25 cellular contexts compared by ENCODE assay signal in the genomic region with DNA sequence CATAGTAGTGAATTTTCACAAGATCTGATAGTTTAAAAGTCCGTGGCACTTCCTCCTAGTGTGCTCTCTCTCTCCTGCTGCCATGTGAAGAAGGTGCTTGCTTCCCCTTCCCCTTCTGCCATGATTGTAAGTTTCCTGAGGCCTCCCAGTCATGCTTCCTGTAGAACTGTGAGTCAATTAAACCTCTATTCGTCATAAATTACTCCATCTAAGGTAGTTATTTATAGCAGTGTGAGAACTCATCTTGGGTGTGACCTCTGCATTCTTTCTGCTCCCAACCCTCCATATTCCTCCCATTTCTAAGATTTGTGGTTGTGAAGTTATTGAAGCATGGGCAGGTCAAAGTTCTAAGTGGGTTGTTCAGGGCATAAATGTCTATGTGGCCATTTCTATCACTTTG.
"Had no signal": no experiment of that assay in that cellular context is flagged by ENCODE, and none has a peak within 500 bp of the region (broad histone marks: within the 10 kb centered on the region; RNA-seq: fewer than 3 reads in every experiment).

No MANE protein-coding gene starts in this region.

- H3K36me3 ChIP-seq: neutrophil, ovary, thyroid gland, upper lobe of right lung had no signal

- H3K27me3 ChIP-seq: foreskin keratinocyte, neutrophil, ovary, thyroid gland, upper lobe of right lung had no signal

- H3K36me3 Mint-ChIP-seq: activated naive CD8-positive, alpha-beta T cell treated with anti-CD3 and anti-CD28 coated beads for 36 hours; natural killer cell; WTC11 had no signal

- H3K4me3 ChIP-seq: coronary artery, ovary, psoas muscle, skin epidermis, thyroid gland, upper lobe of right lung had no signal

- H3K4me1 Mint-ChIP-seq: activated naive CD8-positive, alpha-beta T cell treated with anti-CD3 and anti-CD28 coated beads for 36 hours; natural killer cell had no signal

- DNase-seq: activated CD4-positive, alpha-beta T cell treated with anti-CD3 and anti-CD28 coated beads, Interleukin-2, amount 50 U/mL, for 4 hours; activated naive CD4-positive, alpha-beta T cell treated with Interleukin-2 at 50 U/mL for 16 hours; activated naive CD8-positive, alpha-beta T cell treated with anti-CD3 and anti-CD28 coated beads for 36 hours; activated T-cell treated with anti-CD3 and anti-CD28 coated beads, Interleukin-2, amount 50 U/mL, for 48 hours; erythroblast; foreskin keratinocyte; left ventricle myocardium superior; mammary epithelial cell; midbrain; natural killer cell; ovary; psoas muscle; right cardiac atrium; stimulated activated CD4-positive, alpha-beta T cell treated with anti-CD3 and anti-CD28 coated beads, Interleukin-1b, Interleukin-23, amount 100 ng/mL, for 48 hours; substantia nigra; T-helper 1 cell; thyroid gland; upper lobe of right lung had no signal

- FAIRE-seq: bronchial epithelial cell, TTC549 had no signal

- H3K27ac ChIP-seq: coronary artery, foreskin keratinocyte, neutrophil, ovary, psoas muscle, skin epidermis, thyroid gland, upper lobe of right lung had no signal

- H3K9me3 ChIP-seq: neutrophil, ovary, psoas muscle, thyroid gland, upper lobe of right lung had no signal

- ATAC-seq: foreskin keratinocyte, left ventricle myocardium superior, natural killer cell, psoas muscle, right cardiac atrium, upper lobe of right lung, WTC11 had no signal

- H3K27ac Mint-ChIP-seq: activated naive CD8-positive, alpha-beta T cell treated with anti-CD3 and anti-CD28 coated beads for 36 hours; natural killer cell; stimulated activated naive CD8-positive, alpha-beta T cell treated with anti-CD3 and anti-CD28 coated beads, Interleukin-15, Interleukin-2, amounts not matched to agents 100 ng/mL and 50 ng/mL, for 24 hours; WTC11 had no signal

- H3K9me3 Mint-ChIP-seq: natural killer cell; stimulated activated naive CD8-positive, alpha-beta T cell treated with anti-CD3 and anti-CD28 coated beads, Interleukin-15, Interleukin-2, amounts not matched to agents 100 ng/mL and 50 ng/mL, for 24 hours; WTC11 had no signal

- H3K4me3 Mint-ChIP-seq: activated naive CD8-positive, alpha-beta T cell treated with anti-CD3 and anti-CD28 coated beads for 36 hours; natural killer cell; stimulated activated naive CD8-positive, alpha-beta T cell treated with anti-CD3 and anti-CD28 coated beads, Interleukin-15, Interleukin-2, amounts not matched to agents 100 ng/mL and 50 ng/mL, for 24 hours; WTC11 had no signal

- H3K4me1 ChIP-seq: foreskin keratinocyte, psoas muscle, upper lobe of right lung had no signal
